In the genomic region with DNA sequence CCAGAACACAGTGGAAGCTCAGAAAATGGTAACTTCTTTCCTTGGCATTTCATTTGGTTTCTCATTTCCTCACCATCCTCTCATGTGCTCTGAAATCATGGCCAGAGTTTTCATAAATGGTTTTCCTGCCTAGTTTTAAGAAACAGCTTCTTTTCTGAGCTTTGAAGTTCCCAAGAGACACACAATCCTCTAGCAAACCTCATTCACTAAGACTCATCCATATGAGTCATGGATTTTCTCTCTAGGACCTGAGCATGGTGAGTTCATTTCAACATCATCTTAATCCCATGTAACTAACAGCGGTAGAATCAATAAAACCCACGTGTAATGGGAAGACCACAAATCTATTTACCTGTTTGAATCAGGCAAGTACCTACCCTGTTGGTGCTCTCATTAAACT, we compare ENCODE assay signal across 20 cellular contexts.
DNase-seq lines count a peak whose midpoint lies in the region; ATAC-seq and TF ChIP-seq lines count a peak whose summit lies in the region.
"Had no signal": no experiment of that assay in that cellular context is flagged by ENCODE, and none has a peak within 500 bp of the region (broad histone marks: within the 10 kb centered on the region; RNA-seq: fewer than 3 reads in every experiment).

No MANE protein-coding gene starts in this region.

- H3K36me3 Mint-ChIP-seq in HFFc6 (ENCODE audit: low read depth) = peaks cover 4% of the 10 kb centered on the region
- H3K36me3 Mint-ChIP-seq: activated naive CD8-positive, alpha-beta T cell treated with anti-CD3 and anti-CD28 coated beads for 36 hours had no signal

- peaks cover 27% of the 10 kb centered on the region for H3K4me1 ChIP-seq in ACC112 (ENCODE audit: control insufficient read depth, insufficient read depth, low read length, unreplicated experiment)
- H3K4me1 ChIP-seq: A549, esophagus squamous epithelium, parathyroid adenoma, thyroid gland had no signal

- no peak overlapping the region for H3K4me3 ChIP-seq in ACC112 (ENCODE audit: low read depth, low read length)
- H3K4me3 ChIP-seq: A549, esophagus squamous epithelium, thyroid gland had no signal

- no peaks in the 10 kb centered on the region; the same call in 1 of the 2 replicates for H3K27me3 Mint-ChIP-seq in HFFc6 (ENCODE audit: insufficient read depth)
- H3K27me3 Mint-ChIP-seq: activated naive CD8-positive, alpha-beta T cell treated with anti-CD3 and anti-CD28 coated beads for 36 hours had no signal

- H3K27ac ChIP-seq in ACC112 (ENCODE audit: low read depth, low read length) = peak overlapping the region; percentile 85
- H3K27ac ChIP-seq: esophagus squamous epithelium, KMS-11, parathyroid adenoma, thyroid gland had no signal

- H3K9me3 Mint-ChIP-seq in HFFc6 = no peaks in the 10 kb centered on the region
- H3K9me3 Mint-ChIP-seq: activated naive CD8-positive, alpha-beta T cell treated with anti-CD3 and anti-CD28 coated beads for 36 hours had no signal

- no peaks in the 10 kb centered on the region for H3K27me3 ChIP-seq in ACC112 (ENCODE audit: insufficient read depth, low read length)
- H3K27me3 ChIP-seq: esophagus squamous epithelium, thyroid gland had no signal

- H3K36me3 ChIP-seq in ACC112 (ENCODE audit: insufficient read depth, low read length) = no peaks in the 10 kb centered on the region
- H3K36me3 ChIP-seq: esophagus squamous epithelium, thyroid gland had no signal

- no peaks in the 10 kb centered on the region for H3K79me2 ChIP-seq in ACC112 (ENCODE audit: control insufficient read depth, insufficient read depth, low read length, unreplicated experiment)
- H3K79me2 ChIP-seq: parathyroid adenoma had no signal

- no peak for ATAC-seq in HG02610 (IDR thresholded peaks at IDR 0.05; ENCODE audit: unreplicated experiment)
- ATAC-seq: A549, Right ventricle myocardium inferior had no signal

- peak overlapping the region; percentile 55 for H2AFZ ChIP-seq in ACC112 (ENCODE audit: low read length, unreplicated experiment)
- H2AFZ ChIP-seq: parathyroid adenoma had no signal

- DNase-seq in HFFc6 (peak; percentile 85), amniotic epithelial cell (ENCODE audit: low read depth) (peak; percentile 94), glomerular visceral epithelial cell (ENCODE audit: extremely low spot score) (peak; percentile 64), DMS53 (lab: John Stamatoyannopoulos, UW) (no peak), NCI-H146 (lab: John Stamatoyannopoulos, UW) (no peak), HEK293T (ENCODE audit: extremely low spot score) (no peak)
- DNase-seq: activated naive CD8-positive, alpha-beta T cell treated with anti-CD3 and anti-CD28 coated beads for 36 hours; DMS 273 treated with DMSO at 0.1 percent for 48 hours; esophagus squamous epithelium; midbrain; NCI-H1694; NCI-H69; stimulated activated CD4-positive, alpha-beta T cell treated with anti-CD3 and anti-CD28 coated beads, Interleukin-15, amount 100 ng/mL, for 24 hours; thyroid gland had no signal

- POLR2A ChIA-PET in HEK293T (lab: Yijun Ruan, JAX) = no interaction called here

- H3K4me3 Mint-ChIP-seq in HFFc6 = peak overlapping the region; percentile 27; the same call in 1 of the 2 replicates
- H3K4me3 Mint-ChIP-seq: activated naive CD8-positive, alpha-beta T cell treated with anti-CD3 and anti-CD28 coated beads for 36 hours had no signal

- CTCF ChIA-PET in HEK293T (lab: Yijun Ruan, JAX) = no interaction called here

- TF ChIP-seq CTCF in HFFc6 (IDR thresholded peaks at IDR 0.05) = no peak

- H3K27ac Mint-ChIP-seq in HFFc6 = peak overlapping the region; percentile 90
- H3K27ac Mint-ChIP-seq: activated naive CD8-positive, alpha-beta T cell treated with anti-CD3 and anti-CD28 coated beads for 36 hours had no signal

- H3K4me1 Mint-ChIP-seq in HFFc6 (ENCODE audit: low read depth) = peaks cover 62% of the 10 kb centered on the region
- H3K4me1 Mint-ChIP-seq: activated naive CD8-positive, alpha-beta T cell treated with anti-CD3 and anti-CD28 coated beads for 36 hours had no signal

TF ChIP-seq in HEK293T, 16 proteins besides CTCF, POLR2A, EP300 and RAD21:
- TF ChIP-seq LEF1 (IDR thresholded peaks at IDR 0.05; ENCODE audit: borderline replicate concordance) (no peak), ARNT (IDR thresholded peaks at IDR 0.05) (no peak)
TF ChIP-seq in HEK293T: peak in this region for 0.

Comparison
In these comparisons a context has a peak if more than half of its experiments do, and no peak if none do; other contexts are left out.
1. DNase-seq: peak in HFFc6 (single experiment), amniotic epithelial cell (single experiment) and glomerular visceral epithelial cell (single experiment); none in DMS53 (single experiment), NCI-H146 (single experiment) and HEK293T (single experiment).